Comparison of ENCODE assay signal across 10 cellular contexts in genomic region chr16:87834668-87835473, GRCh38. TPM values are rescaled to one million over a fixed set of nuclear protein-coding genes. Genes with fewer than 3 reads are reported as not detected.
DNase-seq lines count a peak whose midpoint lies in the region; ATAC-seq lines count a peak whose summit lies in the region.
"Had no signal": no experiment of that assay in that cellular context is flagged by ENCODE, and none has a peak within 500 bp of the region (broad histone marks: within the 10 kb centered on the region; RNA-seq: fewer than 3 reads in every experiment).

No MANE protein-coding gene starts in this region.

- peaks cover 58% of the 10 kb centered on the region for H3K36me3 Mint-ChIP-seq in central memory CD8-positive, alpha-beta T cell (ENCODE audit: insufficient read depth)
- peaks cover 0 to 22% (median 10%) of the 10 kb centered on the region in 5 donors for H3K36me3 Mint-ChIP-seq in naive thymus-derived CD4-positive, alpha-beta T cell

- peak; percentile 90 for DNase-seq in DMS 273 (lab: John Stamatoyannopoulos, UW; ENCODE audit: unreplicated experiment)
- DNase-seq in DMS 273 treated with DMSO at 0.1 percent for 48 hours (lab: John Stamatoyannopoulos, UW) = no peak
- DNase-seq in NCI-H2171 treated with DMSO at 0.1 percent for 48 hours (lab: John Stamatoyannopoulos, UW) = peak; percentile 87
- DNase-seq in central memory CD8-positive, alpha-beta T cell (ENCODE audit: low spot score in 2 of 2) = no peak
- no peak for DNase-seq in naive thymus-derived CD4-positive, alpha-beta T cell
- no peak for DNase-seq in NCI-H1436 (lab: John Stamatoyannopoulos, UW)
- no peak for DNase-seq in NCI-H226
- DNase-seq in NCI-H187 (lab: John Stamatoyannopoulos, UW) = no peak
- DNase-seq: H7 had no signal

- no peaks in the 10 kb centered on the region for H3K9me3 ChIP-seq in naive thymus-derived CD4-positive, alpha-beta T cell (ENCODE audit: control insufficient read depth in 2 of 3, low read length in 3 of 3)

- intact Hi-C loops in naive thymus-derived CD4-positive, alpha-beta T cell (cut with micrococcal nuclease) = no loop called here

- H3K4me1 ChIP-seq in naive thymus-derived CD4-positive, alpha-beta T cell (ENCODE audit: control insufficient read depth in 2 of 2, insufficient read depth in 2 of 2, low read length in 2 of 2) = no peaks in the 10 kb centered on the region

- H3K36me3 ChIP-seq in naive thymus-derived CD4-positive, alpha-beta T cell (ENCODE audit: control insufficient read depth in 2 of 3, insufficient read depth in 3 of 3, low read length in 3 of 3) = peaks cover 0 to 87% (median 4%) of the 10 kb centered on the region in 3 experiments

- no peak for ATAC-seq in central memory CD8-positive, alpha-beta T cell (replicated peaks; ENCODE audit: extremely low read depth, poor library complexity, severe bottlenecking)
- ATAC-seq in naive thymus-derived CD4-positive, alpha-beta T cell = peak; percentile 15

- no peaks in the 10 kb centered on the region for H3K27me3 Mint-ChIP-seq in central memory CD8-positive, alpha-beta T cell
- no peaks in the 10 kb centered on the region for H3K27me3 Mint-ChIP-seq in naive thymus-derived CD4-positive, alpha-beta T cell

- H3K27ac Mint-ChIP-seq in central memory CD8-positive, alpha-beta T cell (ENCODE audit: low read depth) = no peak overlapping the region
- no peak overlapping the region for H3K27ac Mint-ChIP-seq in naive thymus-derived CD4-positive, alpha-beta T cell

- no peaks in the 10 kb centered on the region for H3K9me3 Mint-ChIP-seq in central memory CD8-positive, alpha-beta T cell
- H3K9me3 Mint-ChIP-seq in naive thymus-derived CD4-positive, alpha-beta T cell = no peaks in the 10 kb centered on the region

- CTCF ChIA-PET in naive thymus-derived CD4-positive, alpha-beta T cell (lab: Charles Lee) = interaction anchor here (1.9 kb wide), 1 partner anchor 15 kb away, joined by 5 read pairs; no protein-coding TSS in a partner anchor

- no peaks in the 10 kb centered on the region for H3K27me3 ChIP-seq in naive thymus-derived CD4-positive, alpha-beta T cell (ENCODE audit: control insufficient read depth in 2 of 2, insufficient read depth in 2 of 2, low read length in 2 of 2)

- no peak overlapping the region for H3K27ac ChIP-seq in naive thymus-derived CD4-positive, alpha-beta T cell (ENCODE audit: low read depth, low read length)
- H3K27ac ChIP-seq: 22Rv1 had no signal

- H3K4me3 ChIP-seq in naive thymus-derived CD4-positive, alpha-beta T cell (ENCODE audit: low read length) = no peak overlapping the region

- peak overlapping the region; percentile 40 for H3K4me3 Mint-ChIP-seq in central memory CD8-positive, alpha-beta T cell
- H3K4me3 Mint-ChIP-seq in naive thymus-derived CD4-positive, alpha-beta T cell = no peak overlapping the region

- POLR2A ChIA-PET in naive thymus-derived CD4-positive, alpha-beta T cell (lab: Charles Lee) = no interaction called here

- no peaks in the 10 kb centered on the region for H3K4me1 Mint-ChIP-seq in central memory CD8-positive, alpha-beta T cell
- H3K4me1 Mint-ChIP-seq in naive thymus-derived CD4-positive, alpha-beta T cell = peaks cover 0 to 2% (median 0%) of the 10 kb centered on the region in 7 donors

RNA-seq across cellular contexts. Expression of gene SLC7A5, which starts 34.4 kb away (rescaled TPM):
- total RNA-seq in naive thymus-derived CD4-positive, alpha-beta T cell = 100 to 1,000 TPM in 1 of 5 experiments, 10 to 100 TPM in 2, 1 to 10 TPM in 2; 6.0 to 113 (median 29.3) TPM
- polyA plus RNA-seq in naive thymus-derived CD4-positive, alpha-beta T cell = 1 to 10 TPM; 3.3 to 3.4 TPM

Comparison
In these comparisons a context has a peak if more than half of its experiments do, and no peak if none do; other contexts are left out.
1. DNase-seq: peak in DMS 273 (single experiment) and NCI-H2171 treated with DMSO at 0.1 percent for 48 hours (single experiment); none in DMS 273 treated with DMSO at 0.1 percent for 48 hours (single experiment), central memory CD8-positive, alpha-beta T cell (0 of 2), naive thymus-derived CD4-positive, alpha-beta T cell (0 of 9), NCI-H1436 (single experiment), NCI-H226 (single experiment) and NCI-H187 (0 of 2).